Comparison of ENCODE assay signal across 23 cellular contexts in genomic region chr4:37644962-37645361, GRCh38. TPM values are rescaled to one million over a fixed set of nuclear protein-coding genes. Genes with fewer than 3 reads are reported as not detected.
A peak's percentile ranks its signal among the peaks of the same experiment; 100 is the strongest.
DNase-seq lines count a peak whose midpoint lies in the region; ATAC-seq, FAIRE-seq and TF ChIP-seq lines count a peak whose summit lies in the region.
"Had no signal": no experiment of that assay in that cellular context is flagged by ENCODE, and none has a peak within 500 bp of the region (broad histone marks: within the 10 kb centered on the region; RNA-seq: fewer than 3 reads in every experiment).

No MANE protein-coding gene starts in this region.

- intact Hi-C loops in activated T-helper 2 cell treated with anti-CD3 and anti-CD28 coated beads, Interferon-gamma antibody, Interleukin-2, Interleukin-4, amounts not matched to agents 10 μg/mL and 5 μg/mL and 100 μg/mL, durations not matched to agents 14 hours and 24 hours and 36 hours (cut with micrococcal nuclease): loop anchor here (5.0 kb wide), 1 partner anchor 42 kb away; the partner anchor contains the start of gene RELL1

- DNase-seq in GM12891 (ENCODE audit: insufficient read length, low spot score) (no peak), WTC11 (ENCODE audit: low spot score) (no peak), fibroblast of pulmonary artery (ENCODE audit: low read depth) (peak; percentile 55), hypothalamus (lab: John Stamatoyannopoulos, UW) (no peak), OCI-M2 (lab: John Stamatoyannopoulos, UW; ENCODE audit: unreplicated experiment) (no peak)
- no peak for DNase-seq in stimulated activated effector memory CD8-positive, alpha-beta T cell treated with anti-CD3 and anti-CD28 coated beads, Interleukin-12 subunit alpha, Interleukin-12 subunit beta, amount 100 ng/mL, for 72 hours (ENCODE audit: low spot score in 2 of 2)
- DNase-seq in activated T-helper 2 cell treated with anti-CD3 and anti-CD28 coated beads, Interferon-gamma antibody, Interleukin-2, Interleukin-4, amounts not matched to agents 10 μg/mL and 5 μg/mL and 100 μg/mL, durations not matched to agents 14 hours and 24 hours and 36 hours (ENCODE audit: low spot score): no peak
- DNase-seq: activated T-cell treated with anti-CD3 and anti-CD28 coated beads, Interleukin-2, amount 50 U/mL, for 4 hours; AML-193; aorta; CD8-positive, alpha-beta T cell; effector CD4-positive, alpha-beta T cell; erythroblast; HFFc6; naive thymus-derived CD8-positive, alpha-beta T cell; NCI-H187; NCI-H748 treated with DMSO at 0.1 percent for 48 hours; PC-3; retina; SHP77 treated with DMSO at 0.1 percent for 48 hours; stimulated activated CD4-positive, alpha-beta T cell treated with anti-CD3 and anti-CD28 coated beads, Interleukin-15, amount 100 ng/mL, for 24 hours had no signal

- no peak for ATAC-seq in WTC11
- no peak for ATAC-seq in stimulated activated effector memory CD8-positive, alpha-beta T cell treated with anti-CD3 and anti-CD28 coated beads, Interleukin-12 subunit alpha, Interleukin-12 subunit beta, amount 100 ng/mL, for 72 hours
- ATAC-seq: activated T-cell treated with anti-CD3 and anti-CD28 coated beads, Interleukin-2, amount 50 U/mL, for 4 hours; CD8-positive, alpha-beta T cell; GM12878; naive thymus-derived CD8-positive, alpha-beta T cell; PC-3 had no signal

- H3K9me3 Mint-ChIP-seq in WTC11: no peaks in the 10 kb centered on the region
- no peaks in the 10 kb centered on the region for H3K9me3 Mint-ChIP-seq in stimulated activated effector memory CD8-positive, alpha-beta T cell treated with anti-CD3 and anti-CD28 coated beads, Interleukin-12 subunit alpha, Interleukin-12 subunit beta, amount 100 ng/mL, for 72 hours
- H3K9me3 Mint-ChIP-seq in activated T-helper 2 cell treated with anti-CD3 and anti-CD28 coated beads, Interferon-gamma antibody, Interleukin-2, Interleukin-4, amounts not matched to agents 10 μg/mL and 5 μg/mL and 100 μg/mL, durations not matched to agents 14 hours and 24 hours and 36 hours: no peaks in the 10 kb centered on the region
- H3K9me3 Mint-ChIP-seq: activated naive CD4-positive, alpha-beta T cell treated with anti-CD3 and anti-CD28 coated beads, Interleukin-2, amount 50 U/mL, for 24 hours; activated T-cell treated with anti-CD3 and anti-CD28 coated beads, Interleukin-2, amount 50 U/mL, for 4 hours; CD8-positive, alpha-beta T cell; HFFc6; naive thymus-derived CD8-positive, alpha-beta T cell had no signal

- H3K4me3 Mint-ChIP-seq in WTC11: no peak overlapping the region
- H3K4me3 Mint-ChIP-seq in stimulated activated effector memory CD8-positive, alpha-beta T cell treated with anti-CD3 and anti-CD28 coated beads, Interleukin-12 subunit alpha, Interleukin-12 subunit beta, amount 100 ng/mL, for 72 hours: no peak overlapping the region
- no peak overlapping the region for H3K4me3 Mint-ChIP-seq in activated T-helper 2 cell treated with anti-CD3 and anti-CD28 coated beads, Interferon-gamma antibody, Interleukin-2, Interleukin-4, amounts not matched to agents 10 μg/mL and 5 μg/mL and 100 μg/mL, durations not matched to agents 14 hours and 24 hours and 36 hours (ENCODE audit: low read depth)
- H3K4me3 Mint-ChIP-seq: activated naive CD4-positive, alpha-beta T cell treated with anti-CD3 and anti-CD28 coated beads, Interleukin-2, amount 50 U/mL, for 24 hours; activated T-cell treated with anti-CD3 and anti-CD28 coated beads, Interleukin-2, amount 50 U/mL, for 4 hours; CD8-positive, alpha-beta T cell; HFFc6 had no signal

- peak overlapping the region; percentile 75 for H3K27ac Mint-ChIP-seq in WTC11
- H3K27ac Mint-ChIP-seq in stimulated activated effector memory CD8-positive, alpha-beta T cell treated with anti-CD3 and anti-CD28 coated beads, Interleukin-12 subunit alpha, Interleukin-12 subunit beta, amount 100 ng/mL, for 72 hours: peak overlapping the region; percentile 67
- no peak overlapping the region for H3K27ac Mint-ChIP-seq in activated T-helper 2 cell treated with anti-CD3 and anti-CD28 coated beads, Interferon-gamma antibody, Interleukin-2, Interleukin-4, amounts not matched to agents 10 μg/mL and 5 μg/mL and 100 μg/mL, durations not matched to agents 14 hours and 24 hours and 36 hours
- H3K27ac Mint-ChIP-seq: activated naive CD4-positive, alpha-beta T cell treated with anti-CD3 and anti-CD28 coated beads, Interleukin-2, amount 50 U/mL, for 24 hours; CD8-positive, alpha-beta T cell; HFFc6 had no signal

- CTCF ChIA-PET in WTC11 (lab: Charles Lee): no interaction called here

- POLR2A ChIA-PET in WTC11 (lab: Charles Lee): no interaction called here

- peaks cover 47% of the 10 kb centered on the region for H3K4me1 Mint-ChIP-seq in WTC11
- peaks cover 2% of the 10 kb centered on the region for H3K4me1 Mint-ChIP-seq in stimulated activated effector memory CD8-positive, alpha-beta T cell treated with anti-CD3 and anti-CD28 coated beads, Interleukin-12 subunit alpha, Interleukin-12 subunit beta, amount 100 ng/mL, for 72 hours
- peaks cover 14% of the 10 kb centered on the region for H3K4me1 Mint-ChIP-seq in activated T-helper 2 cell treated with anti-CD3 and anti-CD28 coated beads, Interferon-gamma antibody, Interleukin-2, Interleukin-4, amounts not matched to agents 10 μg/mL and 5 μg/mL and 100 μg/mL, durations not matched to agents 14 hours and 24 hours and 36 hours (ENCODE audit: low read depth)
- H3K4me1 Mint-ChIP-seq: activated naive CD4-positive, alpha-beta T cell treated with anti-CD3 and anti-CD28 coated beads, Interleukin-2, amount 50 U/mL, for 24 hours had no signal

- FAIRE-seq in GM12891 (lab: Jason Lieb, UNC): peak; percentile 20
- FAIRE-seq: GM12878 had no signal

- no peak for TF ChIP-seq CTCF in WTC11 (IDR thresholded peaks at IDR 0.05)
- no peak for TF ChIP-seq CTCF in fibroblast of pulmonary artery (IDR thresholded peaks at IDR 0.05; ENCODE audit: low read length, missing control alignments)

- H3K4me3 ChIP-seq in fibroblast of pulmonary artery (replicated peaks; ENCODE audit: low read depth, low read length): no peak overlapping the region
- H3K4me3 ChIP-seq: GM12878 had no signal

- peaks cover 4% of the 10 kb centered on the region; the same call in 1 of the 2 replicates for H3K36me3 Mint-ChIP-seq in WTC11
- H3K36me3 Mint-ChIP-seq in stimulated activated effector memory CD8-positive, alpha-beta T cell treated with anti-CD3 and anti-CD28 coated beads, Interleukin-12 subunit alpha, Interleukin-12 subunit beta, amount 100 ng/mL, for 72 hours: peaks cover 63% of the 10 kb centered on the region
- H3K36me3 Mint-ChIP-seq in activated T-helper 2 cell treated with anti-CD3 and anti-CD28 coated beads, Interferon-gamma antibody, Interleukin-2, Interleukin-4, amounts not matched to agents 10 μg/mL and 5 μg/mL and 100 μg/mL, durations not matched to agents 14 hours and 24 hours and 36 hours (ENCODE audit: low read depth): peaks cover 53% of the 10 kb centered on the region

- no peak for TF ChIP-seq POLR2A in GM12891 (IDR thresholded peaks at IDR 0.05; ENCODE audit: low read depth, low read length)

- no peaks in the 10 kb centered on the region for H3K27me3 Mint-ChIP-seq in WTC11 (ENCODE audit: low read depth)
- H3K27me3 Mint-ChIP-seq in activated T-helper 2 cell treated with anti-CD3 and anti-CD28 coated beads, Interferon-gamma antibody, Interleukin-2, Interleukin-4, amounts not matched to agents 10 μg/mL and 5 μg/mL and 100 μg/mL, durations not matched to agents 14 hours and 24 hours and 36 hours (ENCODE audit: low read depth): no peaks in the 10 kb centered on the region
- H3K27me3 Mint-ChIP-seq: activated naive CD4-positive, alpha-beta T cell treated with anti-CD3 and anti-CD28 coated beads, Interleukin-2, amount 50 U/mL, for 24 hours; naive thymus-derived CD8-positive, alpha-beta T cell had no signal

TF ChIP-seq in GM12891, 5 proteins besides CTCF, POLR2A, EP300 and RAD21:
- TF ChIP-seq POLR2AphosphoS5 (IDR thresholded peaks at IDR 0.05; ENCODE audit: low read depth, low read length): no peak
- no peak for TF ChIP-seq TAF1 (IDR thresholded peaks at IDR 0.05; ENCODE audit: low read depth, low read length)
- no peak for TF ChIP-seq POU2F2 (IDR thresholded peaks at IDR 0.05; ENCODE audit: low read depth, low read length)
- TF ChIP-seq PAX5 (IDR thresholded peaks at IDR 0.05; ENCODE audit: insufficient read depth, low read length, severe bottlenecking): no peak
- TF ChIP-seq SPI1 (IDR thresholded peaks at IDR 0.05; ENCODE audit: low read depth, low read length): no peak

TF ChIP-seq in WTC11, 78 proteins besides CTCF, POLR2A, EP300 and RAD21 (continues in another document):
- TF ChIP-seq GTF2I (CRISPR knock-in tag; conservative IDR thresholded peaks at IDR 0.05) (no peak), ZMAT4 (CRISPR knock-in tag; IDR thresholded peaks at IDR 0.05) (no peak), ZNF232 (CRISPR knock-in tag; IDR thresholded peaks at IDR 0.05) (no peak), ATF3 (CRISPR knock-in tag; conservative IDR thresholded peaks at IDR 0.05) (no peak), HMGA2 (CRISPR knock-in tag; IDR thresholded peaks at IDR 0.05) (no peak)

RNA-seq across cellular contexts. Expression of gene RELL1, which starts 41.2 kb away (rescaled TPM):
- 1.3 TPM for polyA plus RNA-seq in GM12891 (2012; ENCODE audit: low read depth, missing spikeins)
- 10.1 to 14.4 TPM (median 12.5 TPM) in 3 replicates for total RNA-seq in WTC11 (2021)
- 19.3 and 22.2 TPM in 2 replicates for total RNA-seq in activated T-helper 2 cell treated with anti-CD3 and anti-CD28 coated beads, Interferon-gamma antibody, Interleukin-2, Interleukin-4, amounts not matched to agents 10 μg/mL and 5 μg/mL and 100 μg/mL, durations not matched to agents 14 hours and 24 hours and 36 hours
